Comparison of ENCODE assay signal across 8 cellular contexts in genomic region chr19:33235269-33235995, GRCh38. TPM values are rescaled to one million over a fixed set of nuclear protein-coding genes. Genes with fewer than 3 reads are reported as not detected.
DNase-seq lines count a peak whose midpoint lies in the region; ATAC-seq and TF ChIP-seq lines count a peak whose summit lies in the region.

No MANE protein-coding gene starts in this region.

- H3K27me3 ChIP-seq in WERI-Rb-1 (ENCODE audit: insufficient read depth, low read depth, severe bottlenecking) (no peaks in the 10 kb centered on the region), mammary epithelial cell (ENCODE audit: insufficient read depth, low read length) (no peaks in the 10 kb centered on the region)

- DNase-seq in A172 (ENCODE audit: low spot score) = peak; percentile 56
- peak; percentile 92 for DNase-seq in GM13976 (ENCODE audit: low spot score)
- peak; percentile 56 to 76 for DNase-seq in NCI-H1930 (lab: John Stamatoyannopoulos, UW)
- DNase-seq in WERI-Rb-1 = peak; percentile 87
- DNase-seq in mammary epithelial cell = peak; percentile 30
- DNase-seq in kidney glomerular epithelial cell (lab: John Stamatoyannopoulos, UW) = peak; percentile 29
- DNase-seq in stimulated activated CD4-positive, alpha-beta T cell treated with anti-CD3 and anti-CD28 coated beads, Interleukin-4, amount 100 ng/mL, for 1 hour = peak; percentile 81

- TF ChIP-seq CTCF in GM13976 (IDR thresholded peaks at IDR 0.05; ENCODE audit: borderline replicate concordance, control extremely low read depth, extremely low read depth, insufficient read depth, missing control alignments) (peak; percentile 84), WERI-Rb-1 (IDR thresholded peaks at IDR 0.05; ENCODE audit: low read depth, low read length) (peak; percentile 85), mammary epithelial cell (conservative IDR thresholded peaks at IDR 0.05 in 1 of 2, IDR thresholded peaks at IDR 0.05 in 1 of 2; ENCODE audit: extremely low read depth in 1 of 2, insufficient read depth in 1 of 2, low read depth in 1 of 2, low read length in 2 of 2) (peak; percentile 81 to 94)

- H3K36me3 ChIP-seq in WERI-Rb-1 (no peaks in the 10 kb centered on the region), mammary epithelial cell (ENCODE audit: insufficient read depth, low read length) (no peaks in the 10 kb centered on the region)

- BruUV-seq in mammary epithelial cell (replicated peaks; lab: Mats Ljungman, UMichigan) = no TSS peak

- CTCF ChIA-PET in mammary epithelial cell (lab: Charles Lee; ENCODE audit: low non-redundant PET) = interaction anchor here (0.5 kb wide), 1 partner anchor 472 kb away, joined by 3 read pairs; no protein-coding TSS in a partner anchor

- H3K4me2 ChIP-seq in mammary epithelial cell (ENCODE audit: insufficient read depth, low read depth, low read length) = no peak overlapping the region

- H3K9me3 ChIP-seq in WERI-Rb-1 (ENCODE audit: severe bottlenecking) (no peaks in the 10 kb centered on the region), mammary epithelial cell (replicated peaks; ENCODE audit: insufficient read depth, low read length) (no peaks in the 10 kb centered on the region)

- in situ Hi-C loops in GM13976 (cut with MboI; ENCODE audit: low sequenced_read_pairs, unreplicated experiment) = loop anchor here (10.0 to 25.0 kb wide), 2 partner anchors 169 to 527 kb away; no protein-coding TSS in a partner anchor
- in situ Hi-C loops in mammary epithelial cell (cut with MboI; ENCODE audit: low sequenced_read_pairs in 2 of 2) = loop anchor here (5.0 to 25.0 kb wide), 4 partner anchors 167 to 529 kb away; no protein-coding TSS in a partner anchor

- dilution Hi-C loops in mammary epithelial cell (cut with HindIII; ENCODE audit: low sequenced_read_pairs) = loop anchor here (25.0 kb wide), 1 partner anchor 177 kb away; no protein-coding TSS in a partner anchor

- H3K4me1 ChIP-seq in mammary epithelial cell (ENCODE audit: insufficient read depth, low read length) = no peaks in the 10 kb centered on the region

- intact Hi-C loops in mammary epithelial cell (cut with micrococcal nuclease) = loop anchor here (1.0 to 2.0 kb wide), 4 partner anchors 76 to 535 kb away; no protein-coding TSS in a partner anchor

- no peaks in the 10 kb centered on the region for H3K79me2 ChIP-seq in mammary epithelial cell (ENCODE audit: insufficient read depth, low read length)

- H4K20me1 ChIP-seq in mammary epithelial cell (ENCODE audit: insufficient read depth, low read length) = no peaks in the 10 kb centered on the region

- no peak overlapping the region for H2AFZ ChIP-seq in mammary epithelial cell (ENCODE audit: low read depth, low read length)

- peak; percentile 96 for ATAC-seq in HG02870 (IDR thresholded peaks at IDR 0.05; ENCODE audit: unreplicated experiment)

- H3K4me3 ChIP-seq in WERI-Rb-1 (ENCODE audit: low read depth, low read length) (no peak overlapping the region), mammary epithelial cell (replicated peaks in 1 of 3; ENCODE audit: insufficient read depth in 1 of 3, low read depth in 2 of 3, low read length in 3 of 3) (no peak overlapping the region)

- 62% methylated on average over 18 of the region's 30 CpGs for WGBS in mammary epithelial cell (ENCODE audit: low coverage, missing lambda C conversion rate)

- H3K9ac ChIP-seq in mammary epithelial cell (ENCODE audit: insufficient read depth, low read length) = no peak overlapping the region

- H3K27ac ChIP-seq in WERI-Rb-1 (no peak overlapping the region), mammary epithelial cell (ENCODE audit: insufficient read depth, low read depth, low read length) (no peak overlapping the region)

RNA-seq across cellular contexts. Expression of gene SLC7A10, which starts 9.8 kb away (rescaled TPM):
- not detected in 2 replicates for total RNA-seq in A172 (2014; rRNA removed; shearing (Covaris generic))
- not detected for total RNA-seq in mammary epithelial cell
- polyA plus RNA-seq in mammary epithelial cell = not detected
- polyA minus RNA-seq in mammary epithelial cell = not detected

RNA-seq across cellular contexts. Expression of gene LRP3, which starts 41.3 kb away (rescaled TPM):
- 85.2 and 86.5 TPM in 2 replicates for total RNA-seq in A172 (2014; rRNA removed; shearing (Covaris generic))
- total RNA-seq in mammary epithelial cell = 10 to 100 TPM; 12.1 to 18.8 TPM
- polyA plus RNA-seq in mammary epithelial cell = 1.8 TPM
- polyA minus RNA-seq in mammary epithelial cell = 5.2 TPM

Comparison
In these comparisons a context has a peak if more than half of its experiments do, and no peak if none do; other contexts are left out.
1. DNase-seq: peak in every context shown above with its lines; median percentile 92 in GM13976; 87 in WERI-Rb-1; 81 in stimulated activated CD4-positive, alpha-beta T cell treated with anti-CD3 and anti-CD28 coated beads, Interleukin-4, amount 100 ng/mL, for 1 hour; 66 in NCI-H1930; 56 in A172; 30 in mammary epithelial cell; 29 in kidney glomerular epithelial cell.